In genomic region chr22:39234867-39235687, GRCh38 we compare ENCODE assay signal across 10 cellular contexts. TPM values are rescaled to one million over a fixed set of nuclear protein-coding genes. Genes with fewer than 3 reads are reported as not detected.
DNase-seq lines count a peak whose midpoint lies in the region; ATAC-seq, FAIRE-seq and TF ChIP-seq lines count a peak whose summit lies in the region.
"Had no signal": no experiment of that assay in that cellular context is flagged by ENCODE, and none has a peak within 500 bp of the region (broad histone marks: within the 10 kb centered on the region; RNA-seq: fewer than 3 reads in every experiment).

No MANE protein-coding gene starts in this region.

- H3K27ac ChIP-seq in heart right ventricle (peak overlapping the region; percentile 81 to 98 (median 92)), pancreas (no peak overlapping the region), SJCRH30 (no peak overlapping the region), A673 (ENCODE audit: low read depth, low read length, poor library complexity, severe bottlenecking) (no peak overlapping the region)

- CTCF ChIA-PET in A673 (lab: Charles Lee) = no interaction called here

- H3K4me3 Mint-ChIP-seq in T-helper 17 cell = peak overlapping the region; percentile 45
- H3K4me3 Mint-ChIP-seq: T-helper 1 cell treated with Interleukin-12 subunit alpha and Interleukin-12 subunit beta and Interleukin-4 antibody, amounts not matched to agents 30 μg/mL and 1 μg/mL, for 36 hours had no signal

- H3K27me3 ChIP-seq in H7 (ENCODE audit: control insufficient read depth, insufficient read depth, low read length) (no peaks in the 10 kb centered on the region), heart right ventricle (peaks cover 0 to 97% (median 0%) of the 10 kb centered on the region in 7 donors), pancreas (no peaks in the 10 kb centered on the region), SJCRH30 (peaks cover 39% of the 10 kb centered on the region), A673 (replicated peaks; ENCODE audit: insufficient read depth, low read depth, low read length, poor library complexity) (no peaks in the 10 kb centered on the region)

- peaks cover 44% of the 10 kb centered on the region for H3K4me1 Mint-ChIP-seq in T-helper 17 cell

- peak overlapping the region; percentile 89 for H3K27ac Mint-ChIP-seq in T-helper 17 cell
- H3K27ac Mint-ChIP-seq: T-helper 1 cell treated with Interleukin-12 subunit alpha and Interleukin-12 subunit beta and Interleukin-4 antibody, amounts not matched to agents 30 μg/mL and 1 μg/mL, for 36 hours had no signal

- DNase-seq in H7 (peak; percentile 73), T-helper 17 cell (no peak), heart right ventricle (peak; percentile 79 to 81), pancreas (peak in 5 of 6 donors; percentile 63 to 84 (median 74)), CD1c-positive myeloid dendritic cell (ENCODE audit: extremely low spot score) (no peak), SJCRH30 (no peak), A673 (ENCODE audit: low spot score) (no peak), cortex of kidney (lab: John Stamatoyannopoulos, UW) (no peak)
- DNase-seq: NCI-H1092 had no signal

- TF ChIP-seq CTCF in heart right ventricle (IDR thresholded peaks at IDR 0.05) (no peak), pancreas (IDR thresholded peaks at IDR 0.05) (no peak), A673 (conservative IDR thresholded peaks at IDR 0.05; ENCODE audit: low read depth, low read length) (no peak)

- ATAC-seq in T-helper 17 cell = no peak
- ATAC-seq in heart right ventricle = peak; percentile 47 to 76 (median 63)
- peak; percentile 4 to 47 (median 30) for ATAC-seq in pancreas

- no TSS peak for BruUV-seq in A673 (replicated peaks; lab: Mats Ljungman, UMichigan)

- H3K36me3 Mint-ChIP-seq in T-helper 17 cell (ENCODE audit: low read depth) = no peaks in the 10 kb centered on the region

- H3K9me3 ChIP-seq in T-helper 17 cell (ENCODE audit: control insufficient read depth, low read length, poor library complexity, severe bottlenecking) (no peaks in the 10 kb centered on the region), heart right ventricle (no peaks in the 10 kb centered on the region), pancreas (no peaks in the 10 kb centered on the region), SJCRH30 (replicated peaks) (no peaks in the 10 kb centered on the region), A673 (ENCODE audit: low read depth, low read length, poor library complexity, severe bottlenecking) (no peaks in the 10 kb centered on the region)

- POLR2A ChIA-PET in A673 (lab: Charles Lee; ENCODE audit: low non-redundant PET) = no interaction called here

- intact Hi-C loops in heart right ventricle (cut with DNase I) = loop anchor here in 7 of 10 donors (2.0 to 10.0 kb wide), 9 partner anchors 48 to 82 kb away; partner anchors contain the start of gene RPL3 (in 1 of the 7)
- intact Hi-C loops in pancreas (cut with DNase I) = loop anchor here in 2 of 3 donors (5.0 to 10.0 kb wide), 2 partner anchors 60 to 62 kb away; no protein-coding TSS in a partner anchor
- intact Hi-C loops in A673 (cut with micrococcal nuclease; ENCODE audit: unreplicated experiment) = no loop called here

- 23 to 26% methylated on average over 29 of the region's 29 CpGs for WGBS in heart right ventricle, 2 donors
- WGBS in pancreas, 2 donors = 49 to 52% methylated on average over 25 to 29 of the region's 29 CpGs

- peaks cover 2% of the 10 kb centered on the region for H3K36me3 ChIP-seq in H7 (replicated peaks; ENCODE audit: control insufficient read depth, insufficient read depth, low read length)
- peaks cover 0 to 50% (median 7%) of the 10 kb centered on the region in 9 donors for H3K36me3 ChIP-seq in heart right ventricle
- H3K36me3 ChIP-seq in pancreas = no peaks in the 10 kb centered on the region
- no peaks in the 10 kb centered on the region for H3K36me3 ChIP-seq in SJCRH30
- H3K36me3 ChIP-seq in A673 (ENCODE audit: insufficient read depth, low read length, poor library complexity, severe bottlenecking) = no peaks in the 10 kb centered on the region

- peaks cover 37 to 98% (median 94%) of the 10 kb centered on the region in 9 donors for H3K4me1 ChIP-seq in heart right ventricle
- H3K4me1 ChIP-seq in pancreas = peaks cover 8 to 24% (median 18%) of the 10 kb centered on the region in 3 donors
- peaks cover 43% of the 10 kb centered on the region for H3K4me1 ChIP-seq in SJCRH30
- peaks cover 11% of the 10 kb centered on the region for H3K4me1 ChIP-seq in A673 (ENCODE audit: insufficient read depth, low read length, poor library complexity, severe bottlenecking)

- H3K27me3 Mint-ChIP-seq in T-helper 17 cell = peaks cover 28% of the 10 kb centered on the region

- H3K4me3 ChIP-seq in H7 (ENCODE audit: insufficient read depth, low read depth, low read length) (no peak overlapping the region), heart right ventricle (peak overlapping the region in 4 of 10 donors; percentile 15 to 38 (median 28)), pancreas (no peak overlapping the region), SJCRH30 (no peak overlapping the region), A673 (ENCODE audit: low read depth, low read length, poor library complexity, severe bottlenecking) (no peak overlapping the region)

- no peak for FAIRE-seq in pancreas (lab: Jason Lieb, UNC)

RNA-seq across cellular contexts. Expression of gene PDGFB, which starts 9.7 kb away (rescaled TPM):
- 7.2 and 8.5 TPM in 2 replicates for total RNA-seq in H7 (2014; rRNA removed; shearing (Covaris generic))
- 1 to 10 TPM; 2.8 to 4.4 TPM for total RNA-seq in T-helper 17 cell
- total RNA-seq in heart right ventricle = 10 to 100 TPM in 9 of 10 donors, 1 to 10 TPM in 1; 9.9 to 45.6 (median 18.5) TPM
- 10 to 100 TPM; 14.5 to 19.1 TPM for polyA plus RNA-seq in heart right ventricle
- 10 to 100 TPM in 1 of 6 donors, 1 to 10 TPM in 5; 2.7 to 12.1 (median 4.4) TPM for total RNA-seq in pancreas
- 1 to 10 TPM; 4.0 to 4.7 TPM for polyA plus RNA-seq in pancreas
- total RNA-seq in SJCRH30 (2014; rRNA removed; shearing (Covaris generic)) = 0.05 and 0.26 TPM in 2 replicates
- 0.09 and 0.13 TPM in 2 replicates for total RNA-seq in A673 (2021)

Comparison
In these comparisons a context has a peak if more than half of its experiments do, and no peak if none do; other contexts are left out.
1. DNase-seq: peak in H7 (single experiment), heart right ventricle (2 of 2) and pancreas (5 of 6); none in T-helper 17 cell (0 of 3), CD1c-positive myeloid dendritic cell (single experiment), SJCRH30 (0 of 2), A673 (single experiment) and cortex of kidney (single experiment).
2. H3K27ac ChIP-seq: peak in heart right ventricle (10 of 10); none in pancreas (0 of 4), SJCRH30 (single experiment) and A673 (single experiment).